ENCODE assay signal across 27 cellular contexts in the genomic region with DNA sequence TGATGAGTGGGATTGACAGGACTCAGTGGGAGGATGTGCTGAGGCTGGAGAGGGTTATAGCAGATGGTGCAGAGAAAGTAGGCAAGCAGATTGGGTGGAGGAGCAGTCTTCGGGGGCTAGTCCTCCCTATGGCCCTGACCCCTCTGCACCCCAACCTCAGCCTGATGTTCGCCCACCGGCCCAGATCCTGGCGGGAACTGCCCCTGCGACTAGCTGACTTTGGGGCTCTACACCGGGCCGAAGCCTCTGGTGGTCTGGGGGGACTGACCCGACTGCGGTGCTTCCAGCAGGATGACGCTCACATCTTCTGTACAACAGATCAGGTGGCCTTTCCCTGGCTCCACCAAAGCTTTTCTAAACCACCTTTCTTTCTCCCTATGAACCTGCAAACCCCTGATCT. TPM values are rescaled to one million over a fixed set of nuclear protein-coding genes. Genes with fewer than 3 reads are reported as not detected.
"Had no signal": no experiment of that assay in that cellular context is flagged by ENCODE, and none has a peak within 500 bp of the region (broad histone marks: within the 10 kb centered on the region; RNA-seq: fewer than 3 reads in every experiment).

No MANE protein-coding gene starts in this region.

- ATAC-seq: activated naive CD8-positive, alpha-beta T cell treated with anti-CD3 and anti-CD28 coated beads, Interleukin-2, amount 50 U/mL, for 24 hours; activated T-cell treated with anti-CD3 and anti-CD28 coated beads, Interleukin-2, amount 50 U/mL, for 72 hours; left lung; sciatic nerve; upper lobe of right lung had no signal

- H3K4me3 ChIP-seq: esophagus muscularis mucosa, left lung, ovary, prostate gland, suprapubic skin, tibial artery, upper lobe of right lung had no signal

- H3K4me1 ChIP-seq: esophagus muscularis mucosa, left lung, prostate gland, suprapubic skin, tibial artery, upper lobe of right lung had no signal

- FAIRE-seq: small intestine had no signal

- H3K9me3 Mint-ChIP-seq: activated naive CD4-positive, alpha-beta T cell treated with anti-CD3 and anti-CD28 coated beads, Interleukin-2, amount 10 ng/mL, durations not matched to agents 7 days and 5 days; activated naive CD8-positive, alpha-beta T cell treated with anti-CD3 and anti-CD28 coated beads, Interleukin-2, amount 50 U/mL, for 24 hours; activated T-cell treated with anti-CD3 and anti-CD28 coated beads, Interleukin-2, amount 50 U/mL, for 72 hours; endodermal cell; naive B cell had no signal

- H3K9me3 ChIP-seq: esophagus muscularis mucosa, left lung, ovary, prostate gland, suprapubic skin, tibial artery, upper lobe of right lung had no signal

- H3K27me3 Mint-ChIP-seq: activated naive CD4-positive, alpha-beta T cell treated with anti-CD3 and anti-CD28 coated beads, Interleukin-2, amount 10 ng/mL, durations not matched to agents 7 days and 5 days; activated naive CD8-positive, alpha-beta T cell treated with anti-CD3 and anti-CD28 coated beads, Interleukin-2, amount 50 U/mL, for 24 hours; naive B cell had no signal

- H3K36me3 ChIP-seq: ovary had no signal

- H3K4me3 Mint-ChIP-seq: activated naive CD4-positive, alpha-beta T cell treated with anti-CD3 and anti-CD28 coated beads, Interleukin-2, amount 10 ng/mL, durations not matched to agents 7 days and 5 days; activated naive CD8-positive, alpha-beta T cell treated with anti-CD3 and anti-CD28 coated beads, Interleukin-2, amount 50 U/mL, for 24 hours; activated T-cell treated with anti-CD3 and anti-CD28 coated beads, Interleukin-2, amount 50 U/mL, for 72 hours; endodermal cell; naive B cell had no signal

- H3K27ac Mint-ChIP-seq: activated naive CD4-positive, alpha-beta T cell treated with anti-CD3 and anti-CD28 coated beads, Interleukin-2, amount 10 ng/mL, durations not matched to agents 7 days and 5 days; activated naive CD8-positive, alpha-beta T cell treated with anti-CD3 and anti-CD28 coated beads, Interleukin-2, amount 50 U/mL, for 24 hours; endodermal cell had no signal

- H3K27ac ChIP-seq: esophagus muscularis mucosa, left lung, ovary, prostate gland, suprapubic skin, tibial artery, upper lobe of right lung had no signal

- H3K4me1 Mint-ChIP-seq: activated naive CD4-positive, alpha-beta T cell treated with anti-CD3 and anti-CD28 coated beads, Interleukin-2, amount 10 ng/mL, durations not matched to agents 7 days and 5 days; activated naive CD8-positive, alpha-beta T cell treated with anti-CD3 and anti-CD28 coated beads, Interleukin-2, amount 50 U/mL, for 24 hours; endodermal cell had no signal

- H3K27me3 ChIP-seq: esophagus muscularis mucosa, left lung, ovary, suprapubic skin, tibial artery, upper lobe of right lung had no signal

- DNase-seq: activated CD4-positive, alpha-beta T cell treated with anti-CD3 and anti-CD28 coated beads for 4 hours; activated CD4-positive, alpha-beta T cell treated with anti-CD3 and anti-CD28 coated beads, Interleukin-2, amount 50 U/mL, for 4 hours; activated naive CD4-positive, alpha-beta T cell treated with anti-CD3 and anti-CD28 coated beads, Interleukin-2, amount 10 ng/mL, durations not matched to agents 7 days and 5 days; activated naive CD8-positive, alpha-beta T cell treated with anti-CD3 and anti-CD28 coated beads, Interleukin-2, amount 50 U/mL, for 24 hours; activated T-cell treated with anti-CD3 and anti-CD28 coated beads for 4 hours; activated T-cell treated with anti-CD3 and anti-CD28 coated beads, Interleukin-2, amount 50 U/mL, for 72 hours; amygdala; central memory CD4-positive, alpha-beta T cell; endodermal cell; foreskin melanocyte; naive B cell; retina; small intestine; stimulated activated CD4-positive, alpha-beta T cell treated with anti-CD3 and anti-CD28 coated beads, Interleukin-1b, Interleukin-23, amount 100 ng/mL, for 48 hours; stimulated activated CD4-positive, alpha-beta T cell treated with anti-CD3 and anti-CD28 coated beads, Interleukin-4, amount 100 ng/mL, for 4 hours; stimulated activated CD8-positive, alpha-beta memory T cell treated with anti-CD3 and anti-CD28 coated beads, Interleukin-4, amount 100 ng/mL, for 48 hours; stimulated activated naive CD4-positive, alpha-beta T cell; tibial artery; upper lobe of right lung had no signal

RNA-seq across cellular contexts. Expression of a gene that starts 17.2 kb away (rescaled TPM):
- total RNA-seq: esophagus muscularis mucosa, glomerular endothelial cell, left lung, lung microvascular endothelial cell, prostate gland, sciatic nerve, suprapubic skin had no signal
